Comparison of ENCODE assay signal across 25 cellular contexts in genomic region chr2:10987861-10988260, GRCh38.
DNase-seq lines count a peak whose midpoint lies in the region; ATAC-seq, FAIRE-seq and TF ChIP-seq lines count a peak whose summit lies in the region.
"Had no signal": no experiment of that assay in that cellular context is flagged by ENCODE, and none has a peak within 500 bp of the region (broad histone marks: within the 10 kb centered on the region; RNA-seq: fewer than 3 reads in every experiment).

No MANE protein-coding gene starts in this region.

- H3K4ac ChIP-seq in IMR-90 (ENCODE audit: low read depth, low read length): no peak overlapping the region

- H3K56ac ChIP-seq in IMR-90 (ENCODE audit: extremely low read depth, insufficient read depth, low read length): no peak overlapping the region

- dilution Hi-C loops in IMR-90 (cut with HindIII; ENCODE audit: low sequenced_read_pairs, unreplicated experiment): no loop called here

- POLR2A ChIA-PET in IMR-90 (lab: Charles Lee; ENCODE audit: unreplicated experiment): no interaction called here

- no peaks in the 10 kb centered on the region for H3K79me1 ChIP-seq in IMR-90 (ENCODE audit: low read depth in 1 of 2, low read length in 2 of 2)

- H3K14ac ChIP-seq in IMR-90 (replicated peaks; ENCODE audit: low read depth, low read length): 0 out of 2 replicates have a peak overlapping the region, but pooled peaks have one; percentile 10

- H3K27me3 ChIP-seq in IMR-90 (ENCODE audit: control insufficient read depth, insufficient read depth, low read length): no peaks in the 10 kb centered on the region; the same call in 1 of the 2 replicates
- H3K27me3 ChIP-seq in bronchial epithelial cell (ENCODE audit: control insufficient read depth, insufficient read depth, low read length): no peaks in the 10 kb centered on the region
- H3K27me3 ChIP-seq: BE2C had no signal

- no peaks in the 10 kb centered on the region for H3K27me3 Mint-ChIP-seq in activated naive CD8-positive, alpha-beta T cell treated with anti-CD3 and anti-CD28 coated beads for 36 hours

- H2BK120ac ChIP-seq in IMR-90 (ENCODE audit: low read depth, low read length): no peak overlapping the region; the same call in 1 of the 2 replicates

- no peak overlapping the region for H4K5ac ChIP-seq in IMR-90 (ENCODE audit: low read depth, low read length)

- H2BK5ac ChIP-seq in IMR-90 (ENCODE audit: low read depth, low read length, poor library complexity, severe bottlenecking): no peak overlapping the region

- H3K4me2 ChIP-seq in IMR-90 (ENCODE audit: low read depth, low read length): no peak overlapping the region

- TF ChIP-seq RAD21 in IMR-90 (IDR thresholded peaks at IDR 0.05; ENCODE audit: low read length): no peak

- H2AFZ ChIP-seq in IMR-90 (replicated peaks; ENCODE audit: low read length, poor library complexity): peak overlapping the region; percentile 28

- H4K20me1 ChIP-seq in IMR-90 (ENCODE audit: insufficient read depth, low read length): no peaks in the 10 kb centered on the region

- H3K36me3 ChIP-seq in IMR-90 (ENCODE audit: control insufficient read depth, insufficient read depth, low read length) (no peaks in the 10 kb centered on the region), bronchial epithelial cell (ENCODE audit: control insufficient read depth, insufficient read depth, low read length) (no peaks in the 10 kb centered on the region)
- H3K36me3 ChIP-seq: BE2C had no signal

- WGBS in IMR-90 (ENCODE audit: extremely low coverage in 2 of 2, insufficient read length in 1 of 2), 2 experiments: 83% methylated on average over 1 of the region's 3 CpGs; no CpG with 5 or more reads in 1 of the 2 experiments

- no peak overlapping the region for H2AK9ac ChIP-seq in IMR-90 (replicated peaks; ENCODE audit: low read depth, low read length, poor library complexity)

- no peak for TF ChIP-seq POLR2A in IMR-90 (IDR thresholded peaks at IDR 0.05; ENCODE audit: low read depth, low read length)

- ATAC-seq in IMR-90 (ENCODE audit: low read depth) (no peak), sciatic nerve (no peak)
- ATAC-seq: T-cell had no signal

- CTCF ChIA-PET in IMR-90 (lab: Yijun Ruan, JAX): no interaction called here

- H3K9me3 Mint-ChIP-seq in activated naive CD8-positive, alpha-beta T cell treated with anti-CD3 and anti-CD28 coated beads for 36 hours: no peaks in the 10 kb centered on the region
- H3K9me3 Mint-ChIP-seq: T-cell had no signal

- in situ Hi-C loops in IMR-90 (cut with MboI; ENCODE audit: low sequenced_read_pairs): no loop called here

- H3K9ac ChIP-seq in IMR-90 (ENCODE audit: low read depth, low read length): no peak overlapping the region

- FAIRE-seq in bronchial epithelial cell (lab: Jason Lieb, UNC): no peak
- FAIRE-seq: HTR-8/SVneo had no signal

- no peak overlapping the region; a peak in 1 of 4 replicates for H4K8ac ChIP-seq in IMR-90 (ENCODE audit: low read depth in 2 of 2, low read length in 2 of 2)

- DNase-seq in EH (ENCODE audit: low read depth) (peak; percentile 12), IMR-90 (peak; percentile 23), bronchial epithelial cell (ENCODE audit: low read depth) (peak; percentile 59), sciatic nerve (ENCODE audit: low spot score) (peak; percentile 30), NCI-H226 (no peak), NCI-H345 (lab: John Stamatoyannopoulos, UW) (no peak)
- DNase-seq in activated naive CD8-positive, alpha-beta T cell treated with anti-CD3 and anti-CD28 coated beads for 36 hours: no peak
- DNase-seq: ACHN; BE2C; Calu3; DMS79 treated with DMSO at 0.1 percent for 48 hours; H7; NCI-H1092 treated with DMSO at 0.1 percent for 48 hours; NCI-H1436 treated with DMSO at 0.1 percent for 48 hours; NCI-H187 treated with DMSO at 0.1 percent for 48 hours; NCI-H2107; NCI-H446 treated with DMSO at 0.1 percent for 48 hours; NCI-H526; NCI-H82; NK-92 treated with Interleukin-12 subunit alpha and Interleukin-12 subunit beta, amount 100 ng/mL, for 24 hours; SHP77; T-cell had no signal

- no peak overlapping the region for H3K23ac ChIP-seq in IMR-90 (ENCODE audit: low read depth, low read length)

- H3K9me3 ChIP-seq in IMR-90 (ENCODE audit: control insufficient read depth, insufficient read depth, low read length): no peaks in the 10 kb centered on the region
- H3K9me3 ChIP-seq: BE2C had no signal

- H3K4me1 Mint-ChIP-seq in activated naive CD8-positive, alpha-beta T cell treated with anti-CD3 and anti-CD28 coated beads for 36 hours: no peaks in the 10 kb centered on the region
- H3K4me1 Mint-ChIP-seq: T-cell had no signal

- TF ChIP-seq CTCF in IMR-90 (conservative IDR thresholded peaks at IDR 0.05; ENCODE audit: low read depth, low read length) (no peak), bronchial epithelial cell (IDR thresholded peaks at IDR 0.05; ENCODE audit: insufficient read depth, low read length, severe bottlenecking) (no peak)

- no peak overlapping the region for H3K27ac Mint-ChIP-seq in activated naive CD8-positive, alpha-beta T cell treated with anti-CD3 and anti-CD28 coated beads for 36 hours
- H3K27ac Mint-ChIP-seq: T-cell had no signal

- no TSS peak for BruUV-seq in IMR-90 (replicated peaks; lab: Mats Ljungman, UMichigan)

- no peak overlapping the region for H3K4me3 Mint-ChIP-seq in activated naive CD8-positive, alpha-beta T cell treated with anti-CD3 and anti-CD28 coated beads for 36 hours
- H3K4me3 Mint-ChIP-seq: CD14-positive monocyte, T-cell had no signal

- H2BK15ac ChIP-seq in IMR-90 (ENCODE audit: low read depth, low read length): no peak overlapping the region

- H3K4me3 ChIP-seq in IMR-90 (ENCODE audit: insufficient read depth, low read depth, low read length) (no peak overlapping the region), bronchial epithelial cell (ENCODE audit: low read depth, low read length) (no peak overlapping the region)

- H3K9me1 ChIP-seq in IMR-90 (ENCODE audit: insufficient read depth, low read length): peaks cover 6% of the 10 kb centered on the region; the same call in 1 of the 2 replicates

- no peak overlapping the region for H3K18ac ChIP-seq in IMR-90 (ENCODE audit: low read depth, low read length)

- H2AK5ac ChIP-seq in IMR-90 (ENCODE audit: low read depth, low read length): no peak overlapping the region

- intact Hi-C loops in IMR-90 (cut with micrococcal nuclease) (no loop called here), sciatic nerve (cut with DNase I) (no loop called here)

- no peaks in the 10 kb centered on the region for H3K36me3 Mint-ChIP-seq in activated naive CD8-positive, alpha-beta T cell treated with anti-CD3 and anti-CD28 coated beads for 36 hours
- H3K36me3 Mint-ChIP-seq: CD14-positive monocyte, T-cell had no signal

- H4K91ac ChIP-seq in IMR-90 (ENCODE audit: insufficient read depth, low read depth, low read length): no peak overlapping the region

- H2BK20ac ChIP-seq in IMR-90 (ENCODE audit: low read depth, low read length): no peak overlapping the region

- H3K4me1 ChIP-seq in IMR-90 (ENCODE audit: control insufficient read depth, insufficient read depth, low read length): peaks cover 8% of the 10 kb centered on the region; the same call in 1 of the 2 replicates
- H3K4me1 ChIP-seq: BE2C had no signal

- H3K27ac ChIP-seq in IMR-90 (ENCODE audit: insufficient read depth, low read length): no peak overlapping the region
- H3K27ac ChIP-seq: RWPE1 had no signal

TF ChIP-seq in IMR-90, 13 proteins besides CTCF, POLR2A, EP300 and RAD21:
- TF ChIP-seq RCOR1 (IDR thresholded peaks at IDR 0.05; ENCODE audit: insufficient replicate concordance, low read length) (no peak), RFX5 (IDR thresholded peaks at IDR 0.05; ENCODE audit: low read depth, low read length) (no peak), FOS (IDR thresholded peaks at IDR 0.05; ENCODE audit: low read depth, low read length) (no peak), NFE2L2 (IDR thresholded peaks at IDR 0.05; ENCODE audit: low read depth, low read length) (no peak), BHLHE40 (IDR thresholded peaks at IDR 0.05; ENCODE audit: low read depth, low read length) (no peak), MXI1 (IDR thresholded peaks at IDR 0.05; ENCODE audit: borderline replicate concordance, low read depth, low read length) (no peak), MAFK (IDR thresholded peaks at IDR 0.05; ENCODE audit: low read depth, low read length) (no peak), MAZ (IDR thresholded peaks at IDR 0.05; ENCODE audit: borderline replicate concordance, low read depth, low read length) (no peak), CEBPB (IDR thresholded peaks at IDR 0.05; ENCODE audit: low read depth, low read length) (no peak), USF2 (IDR thresholded peaks at IDR 0.05; ENCODE audit: low read depth, low read length) (no peak), ELK1 (IDR thresholded peaks at IDR 0.05; ENCODE audit: borderline replicate concordance, low read depth, low read length) (no peak), CHD1 (IDR thresholded peaks at IDR 0.05; ENCODE audit: low read depth, low read length) (no peak), SMC3 (IDR thresholded peaks at IDR 0.05; ENCODE audit: low read depth, low read length) (no peak)

Comparison
In these comparisons a context has a peak if more than half of its experiments do, and no peak if none do; other contexts are left out.
1. DNase-seq: peak in EH (single experiment), IMR-90 (single experiment), bronchial epithelial cell (single experiment) and sciatic nerve (single experiment); none in activated naive CD8-positive, alpha-beta T cell treated with anti-CD3 and anti-CD28 coated beads for 36 hours (single experiment), NCI-H226 (single experiment) and NCI-H345 (single experiment).